ENCODE assay signal across 23 cellular contexts in the genomic region with DNA sequence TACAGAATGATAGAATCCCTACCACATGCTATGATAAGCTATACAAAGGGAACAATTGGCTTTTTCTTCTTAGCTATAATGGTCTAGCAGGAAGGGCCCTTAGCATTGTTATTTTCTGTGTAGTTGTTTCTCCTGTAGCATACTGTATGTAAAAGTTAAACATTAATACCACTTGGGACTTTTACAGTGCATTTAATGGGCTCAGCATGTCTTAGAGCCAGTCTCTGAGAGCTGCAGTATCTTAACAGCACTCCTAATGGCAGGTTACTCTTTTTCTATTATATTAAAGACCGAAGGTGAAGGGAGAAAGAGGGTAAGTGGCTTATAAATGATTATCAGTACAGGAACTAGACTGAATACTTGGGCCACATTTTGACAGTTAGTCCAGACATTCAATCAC.
"Had no signal": no experiment of that assay in that cellular context is flagged by ENCODE, and none has a peak within 500 bp of the region (broad histone marks: within the 10 kb centered on the region; RNA-seq: fewer than 3 reads in every experiment).

No MANE protein-coding gene starts in this region.

- ATAC-seq: activated CD8-positive, alpha-beta memory T cell treated with anti-CD3 and anti-CD28 coated beads, Interleukin-2, amount 10 ng/mL, durations not matched to agents 7 days and 5 days; activated naive CD4-positive, alpha-beta T cell treated with anti-CD3 and anti-CD28 coated beads, Interleukin-2, amount 50 U/mL, for 72 hours; activated naive CD8-positive, alpha-beta T cell treated with anti-CD3 and anti-CD28 coated beads, Interleukin-2, amount 50 U/mL, for 24 hours; T-helper 17 cell; WTC11 had no signal

- DNase-seq: activated CD4-positive, alpha-beta T cell treated with anti-CD3 and anti-CD28 coated beads for 48 hours; activated CD4-positive, alpha-beta T cell treated with anti-CD3 and anti-CD28 coated beads, Interleukin-2, amount 50 U/mL, for 4 hours; activated CD4-positive, CD25-positive, alpha-beta regulatory T cell treated with anti-CD3 and anti-CD28 coated beads, Interleukin-2, amount 50 U/mL, for 72 hours; activated CD8-positive, alpha-beta memory T cell treated with anti-CD3 and anti-CD28 coated beads, Interleukin-2, amount 10 ng/mL, durations not matched to agents 7 days and 5 days; activated effector memory CD4-positive, alpha-beta T cell treated with Interleukin-2 at 50 U/mL for 16 hours; activated naive CD4-positive, alpha-beta T cell treated with Interleukin-2 at 50 U/mL for 16 hours; activated naive CD8-positive, alpha-beta T cell treated with anti-CD3 and anti-CD28 coated beads, Interleukin-2, amount 50 U/mL, for 24 hours; activated T-cell treated with anti-CD3 and anti-CD28 coated beads, Interleukin-2, amount 50 U/mL, for 24 hours; amygdala; KG1; MV-4-11; NCI-H1092 treated with DMSO at 0.1 percent for 48 hours; NCI-H1417 treated with DMSO at 0.1 percent for 48 hours; NCI-H1694; NCI-H2029; NCI-H226; NCI-H526; NCI-H774; SIG-M5; T-helper 17 cell; T-helper 9 cell had no signal
